Comparison of ENCODE assay signal across 8 cellular contexts in the genomic region with DNA sequence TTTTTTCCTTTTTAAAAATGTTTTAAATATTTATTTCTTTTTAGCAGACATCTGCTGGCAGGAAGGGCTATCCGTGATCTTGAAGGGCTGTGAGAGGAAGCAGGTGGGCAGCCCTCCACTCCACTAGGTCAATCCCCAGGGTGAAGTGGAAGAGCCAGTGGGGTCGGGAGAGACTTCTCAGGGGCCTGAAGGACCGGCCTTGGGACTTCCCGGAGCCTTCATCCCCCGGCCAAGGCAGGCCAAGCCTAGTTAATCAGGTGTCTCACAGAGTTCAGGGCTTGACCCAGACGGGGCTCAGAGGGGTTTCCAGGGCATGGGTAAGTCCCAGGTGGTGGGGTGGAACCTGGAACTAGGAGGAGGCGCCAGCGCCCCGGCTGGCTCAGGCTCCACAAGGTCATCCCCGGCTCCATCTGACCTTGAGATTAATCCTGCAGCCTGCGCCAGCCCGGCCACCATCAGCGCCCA. TPM values are rescaled to one million over a fixed set of nuclear protein-coding genes. Genes with fewer than 3 reads are reported as not detected.
DNase-seq lines count a peak whose midpoint lies in the region; TF ChIP-seq lines count a peak whose summit lies in the region.

No MANE protein-coding gene starts in this region.

- intact Hi-C loops in Calu3 (cut with micrococcal nuclease; ENCODE audit: unreplicated experiment), result loop anchor here (1.0 kb wide), 3 partner anchors 79 to 313 kb away; no protein-coding TSS in a partner anchor
- intact Hi-C loops in colonic mucosa (cut with DNase I), result loop anchor here (1.0 to 2.0 kb wide), 2 partner anchors 79 to 314 kb away; no protein-coding TSS in a partner anchor
- intact Hi-C loops in posterior vena cava (cut with DNase I), result loop anchor here (2.0 to 5.0 kb wide), 5 partner anchors 75 to 316 kb away; no protein-coding TSS in a partner anchor

- no peak overlapping the region for H3K9ac ChIP-seq in colonic mucosa (ENCODE audit: low read depth in 2 of 2, low read length in 2 of 2)

- H3K9me3 ChIP-seq in colonic mucosa, result no peaks in the 10 kb centered on the region

- H3K4me1 Mint-ChIP-seq in Calu3 (ENCODE audit: low read depth, unreplicated experiment), result no peaks in the 10 kb centered on the region
- peaks cover 7 to 13% (median 12%) of the 10 kb centered on the region in 3 donors for H3K4me1 Mint-ChIP-seq in IgD-negative memory B cell

- H3K4me1 ChIP-seq in colonic mucosa, result peaks cover 5% of the 10 kb centered on the region

- no peak overlapping the region for H3K27ac Mint-ChIP-seq in Calu3 (ENCODE audit: unreplicated experiment)
- peak overlapping the region in 2 of 3 donors; percentile 52 to 86 for H3K27ac Mint-ChIP-seq in IgD-negative memory B cell

- no peaks in the 10 kb centered on the region for H3K36me3 ChIP-seq in colonic mucosa

- no peaks in the 10 kb centered on the region for H3K27me3 ChIP-seq in colonic mucosa

- H3K36me3 Mint-ChIP-seq in Calu3 (ENCODE audit: insufficient read depth, unreplicated experiment), result peaks cover 7% of the 10 kb centered on the region
- no peaks in the 10 kb centered on the region for H3K36me3 Mint-ChIP-seq in IgD-negative memory B cell

- no peak overlapping the region for H3K27ac ChIP-seq in colonic mucosa

- H3K4me3 ChIP-seq in colonic mucosa, result peak overlapping the region; percentile 39

- H3K4me3 Mint-ChIP-seq in Calu3 (ENCODE audit: low read depth, unreplicated experiment) (peak overlapping the region; percentile 68), IgD-negative memory B cell (peak overlapping the region; percentile 45 to 82 (median 60))

- H3K9me3 Mint-ChIP-seq in Calu3 (ENCODE audit: low read depth, unreplicated experiment) (no peaks in the 10 kb centered on the region), IgD-negative memory B cell (no peaks in the 10 kb centered on the region)

- in situ Hi-C loops in ACHN (cut with HindIII; ENCODE audit: low pct_ligation_motif_present, low pct_unique_long_range_greater_than_20kb, low sequenced_read_pairs), result no loop called here

- H3K27me3 Mint-ChIP-seq in Calu3 (ENCODE audit: unreplicated experiment), result peaks cover 2% of the 10 kb centered on the region
- H3K27me3 Mint-ChIP-seq in IgD-negative memory B cell, result no peaks in the 10 kb centered on the region

- DNase-seq in Calu3, result no peak
- no peak for DNase-seq in colonic mucosa
- peak; percentile 80 for DNase-seq in posterior vena cava (ENCODE audit: low spot score)
- no peak for DNase-seq in stimulated activated CD8-positive, alpha-beta memory T cell treated with anti-CD3 and anti-CD28 coated beads, Interleukin-4, amount 100 ng/mL, for 48 hours
- DNase-seq in NCI-H2081 (lab: John Stamatoyannopoulos, UW), result no peak
- DNase-seq in ACHN, result no peak
- DNase-seq in GOT3 (lab: John Stamatoyannopoulos, UW), result no peak

- TF ChIP-seq CTCF in Calu3 (IDR thresholded peaks at IDR 0.05; ENCODE audit: unreplicated experiment), result no peak
- TF ChIP-seq CTCF in colonic mucosa (IDR thresholded peaks at IDR 0.05), result no peak

- CTCF ChIA-PET in Calu3 (lab: Charles Lee), result interaction anchor here (0.7 to 1.4 kb wide), 15 partner anchors 22 to 376 kb away, joined by 3 to 17 read pairs (median 5); no protein-coding TSS in a partner anchor

- BruUV-seq in Calu3 (replicated peaks; lab: Mats Ljungman, UMichigan), result no TSS peak

RNA-seq across cellular contexts. Expression of a gene that starts 44.3 kb away (rescaled TPM):
- total RNA-seq in Calu3 (2022), result 19.7 and 23.9 TPM in 2 replicates
- polyA plus RNA-seq in IgD-negative memory B cell, result not detected
- total RNA-seq in colonic mucosa, result 1 to 10 TPM; 1.1 to 1.9 TPM
- 1 to 10 TPM; 5.4 to 6.5 TPM for total RNA-seq in posterior vena cava

RNA-seq across cellular contexts. Expression of a gene that starts 52.9 kb away (rescaled TPM):
- total RNA-seq in Calu3 (2022) (4.4 and 6.6 TPM in 2 replicates), colonic mucosa (10 to 100 TPM; 16.9 to 21.7 TPM), posterior vena cava (10 to 100 TPM; 15.1 to 20.6 TPM)
- 196 TPM for polyA plus RNA-seq in IgD-negative memory B cell
